In the genomic region with DNA sequence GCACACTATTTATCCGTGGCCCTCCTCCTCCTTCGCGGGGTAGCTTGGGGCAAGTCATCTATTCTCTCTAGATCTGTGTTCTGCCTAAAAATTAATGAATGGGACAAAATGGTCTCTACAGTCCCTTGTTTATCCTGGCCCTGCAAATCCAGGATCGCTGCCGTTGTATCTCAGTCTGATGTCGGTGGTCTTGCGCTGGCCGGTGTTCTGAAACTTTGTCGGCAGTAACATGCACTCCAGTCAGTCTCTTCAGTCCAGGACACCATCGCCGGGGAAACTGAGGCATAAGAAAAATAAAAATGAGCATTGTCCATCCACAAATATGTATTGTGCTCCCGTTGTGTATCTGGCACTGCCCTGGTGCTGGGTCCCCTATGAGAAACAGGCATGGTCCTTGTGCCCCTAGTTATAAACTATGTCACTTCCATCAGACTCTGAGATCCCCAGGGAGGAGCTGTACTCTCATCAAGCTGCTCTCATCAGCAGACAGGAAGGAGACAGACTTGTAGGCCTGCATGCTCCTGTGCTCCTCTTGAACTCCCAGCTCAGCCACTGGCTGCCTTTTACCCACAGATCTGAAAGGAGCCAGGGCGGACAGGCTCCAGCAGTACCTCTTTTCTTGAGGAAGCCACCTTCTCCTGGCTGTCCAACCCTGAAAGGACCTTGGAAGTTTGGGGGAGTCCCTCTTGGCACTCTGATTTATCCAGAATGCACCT, we compare ENCODE assay signal across 8 cellular contexts. TPM values are rescaled to one million over a fixed set of nuclear protein-coding genes. Genes with fewer than 3 reads are reported as not detected.
A peak's percentile ranks its signal among the peaks of the same experiment; 100 is the strongest.
DNase-seq lines count a peak whose midpoint lies in the region; ATAC-seq, FAIRE-seq and TF ChIP-seq lines count a peak whose summit lies in the region.

No MANE protein-coding gene starts in this region.

- no peak for DNase-seq in CD4-positive, alpha-beta memory T cell
- no peak for DNase-seq in PC-9
- DNase-seq in endothelial cell of umbilical vein (ENCODE audit: low read depth, low spot score) = no peak
- DNase-seq in osteocyte (ENCODE audit: extremely low spot score, unreplicated experiment) = no peak
- no peak for DNase-seq in NCI-H146 treated with DMSO at 0.1 percent for 48 hours (lab: John Stamatoyannopoulos, UW; ENCODE audit: unreplicated experiment)
- no peak for DNase-seq in RCC 7860 (ENCODE audit: low spot score)
- DNase-seq in activated CD4-positive, CD25-positive, alpha-beta regulatory T cell (lab: John Stamatoyannopoulos, UW) = no peak

- H3K9ac ChIP-seq in endothelial cell of umbilical vein (replicated peaks; ENCODE audit: extremely low read depth, insufficient read depth, low read length) = no peak overlapping the region

- H3K4me3 Mint-ChIP-seq in CD4-positive, alpha-beta memory T cell = peak overlapping the region; percentile 94 to 98 (median 95)
- H3K4me3 Mint-ChIP-seq in osteocyte (ENCODE audit: unreplicated experiment) = peak overlapping the region; percentile 89

- no peak for ATAC-seq in GM18867 (IDR thresholded peaks at IDR 0.05; ENCODE audit: unreplicated experiment)

- no peaks in the 10 kb centered on the region for H3F3A ChIP-seq in PC-9 (ENCODE audit: insufficient read depth, low read depth)

- no peaks in the 10 kb centered on the region for H3K9me1 ChIP-seq in endothelial cell of umbilical vein (replicated peaks; ENCODE audit: control insufficient read depth, extremely low read depth, insufficient read depth, low read length)

- peaks cover 4 to 5% of the 10 kb centered on the region in 2 donors for H3K36me3 Mint-ChIP-seq in CD4-positive, alpha-beta memory T cell
- peaks cover 8% of the 10 kb centered on the region for H3K36me3 Mint-ChIP-seq in osteocyte (ENCODE audit: unreplicated experiment)

- dilution Hi-C loops in endothelial cell of umbilical vein (cut with MboI; ENCODE audit: extremely low pct_ligation_motif_present, low sequenced_read_pairs) = no loop called here

- intact Hi-C loops in CD4-positive, alpha-beta memory T cell (cut with micrococcal nuclease) = no loop called here
- intact Hi-C loops in PC-9 (cut with micrococcal nuclease; ENCODE audit: unreplicated experiment) = no loop called here
- intact Hi-C loops in endothelial cell of umbilical vein (cut with micrococcal nuclease) = no loop called here

- no peak for TF ChIP-seq POLR2A in endothelial cell of umbilical vein (IDR thresholded peaks at IDR 0.05; ENCODE audit: low read depth, low read length)

- FAIRE-seq in endothelial cell of umbilical vein (lab: Jason Lieb, UNC) (no peak), RCC 7860 (lab: Jason Lieb, UNC) (no peak)

- no peak for TF ChIP-seq CTCF in PC-9 (conservative IDR thresholded peaks at IDR 0.05)
- TF ChIP-seq CTCF in endothelial cell of umbilical vein (IDR thresholded peaks at IDR 0.05; ENCODE audit: extremely low read depth in 1 of 2, insufficient read depth in 1 of 2, low read depth in 1 of 2, low read length in 2 of 2) = no peak
- TF ChIP-seq CTCF in osteocyte (IDR thresholded peaks at IDR 0.05) = no peak

- H3K4me2 ChIP-seq in PC-9 = peak overlapping the region; percentile 97
- peak overlapping the region; percentile 80 for H3K4me2 ChIP-seq in endothelial cell of umbilical vein (ENCODE audit: insufficient read depth, low read length)

- BruUV-seq in PC-9 (replicated peaks; lab: Mats Ljungman, UMichigan) (no TSS peak), endothelial cell of umbilical vein (replicated peaks; lab: Mats Ljungman, UMichigan) (no TSS peak)

- no peaks in the 10 kb centered on the region for H3K9me2 ChIP-seq in PC-9 (ENCODE audit: insufficient read depth)

- H3K79me2 ChIP-seq in PC-9 (ENCODE audit: low read depth) = no peaks in the 10 kb centered on the region
- peaks cover 2% of the 10 kb centered on the region for H3K79me2 ChIP-seq in endothelial cell of umbilical vein (ENCODE audit: control insufficient read depth, insufficient read depth, low read length)

- peaks cover 26 to 29% of the 10 kb centered on the region in 2 donors for H3K27me3 Mint-ChIP-seq in CD4-positive, alpha-beta memory T cell
- H3K27me3 Mint-ChIP-seq in osteocyte (ENCODE audit: unreplicated experiment) = peaks cover 8% of the 10 kb centered on the region

- no peaks in the 10 kb centered on the region for H3K36me3 ChIP-seq in CD4-positive, alpha-beta memory T cell (ENCODE audit: insufficient read depth, low read length)
- H3K36me3 ChIP-seq in PC-9 (ENCODE audit: low read depth) (no peaks in the 10 kb centered on the region), endothelial cell of umbilical vein (ENCODE audit: control insufficient read depth in 2 of 2, extremely low read depth in 1 of 2, insufficient read depth in 2 of 2, low read length in 2 of 2) (peaks cover 2% of the 10 kb centered on the region in 2 experiments)

- POLR2A ChIA-PET in CD4-positive, alpha-beta memory T cell (lab: Charles Lee; ENCODE audit: partially characterized antibody) = no interaction called here
- POLR2A ChIA-PET in PC-9 (lab: Charles Lee; ENCODE audit: unreplicated experiment) (no interaction called here), endothelial cell of umbilical vein (lab: Charles Lee) (no interaction called here)

- H4K20me1 ChIP-seq in PC-9 (ENCODE audit: insufficient read depth) (no peaks in the 10 kb centered on the region), endothelial cell of umbilical vein (replicated peaks; ENCODE audit: control insufficient read depth, extremely low read depth, insufficient read depth, low read length) (no peaks in the 10 kb centered on the region)

- no peaks in the 10 kb centered on the region for H3K9me3 ChIP-seq in CD4-positive, alpha-beta memory T cell (ENCODE audit: control insufficient read depth in 1 of 2, low read length in 2 of 2)
- H3K9me3 ChIP-seq in PC-9 (ENCODE audit: insufficient read depth, low read depth) (no peaks in the 10 kb centered on the region), endothelial cell of umbilical vein (replicated peaks; ENCODE audit: control insufficient read depth, insufficient read depth, low read length) (no peaks in the 10 kb centered on the region)

- H3K4me3 ChIP-seq in CD4-positive, alpha-beta memory T cell (ENCODE audit: low read length in 2 of 2) = peak overlapping the region; percentile 33 to 80
- H3K4me3 ChIP-seq in PC-9 (peak overlapping the region; percentile 84; the same call in 1 of the 2 replicates), endothelial cell of umbilical vein (replicated peaks in 1 of 3; ENCODE audit: insufficient read depth in 1 of 3, low read depth in 1 of 3, low read length in 3 of 3) (no peak overlapping the region)

- peaks cover 0 to 2% (median 0%) of the 10 kb centered on the region in 8 donors for H3K9me3 Mint-ChIP-seq in CD4-positive, alpha-beta memory T cell
- no peaks in the 10 kb centered on the region for H3K9me3 Mint-ChIP-seq in osteocyte (ENCODE audit: unreplicated experiment)

- H3K4me1 Mint-ChIP-seq in CD4-positive, alpha-beta memory T cell = peaks cover 18 to 54% (median 35%) of the 10 kb centered on the region in 4 donors
- H3K4me1 Mint-ChIP-seq in osteocyte (ENCODE audit: unreplicated experiment) = peaks cover 26% of the 10 kb centered on the region

- H3K27me3 ChIP-seq in CD4-positive, alpha-beta memory T cell (ENCODE audit: insufficient read depth, low read length) = peaks cover 26% of the 10 kb centered on the region
- no peaks in the 10 kb centered on the region for H3K27me3 ChIP-seq in PC-9 (ENCODE audit: insufficient read depth, low read depth)
- peaks cover 32% of the 10 kb centered on the region in 2 experiments for H3K27me3 ChIP-seq in endothelial cell of umbilical vein (ENCODE audit: control insufficient read depth in 2 of 2, insufficient read depth in 2 of 2, low read length in 2 of 2)

- H3K27ac Mint-ChIP-seq in CD4-positive, alpha-beta memory T cell = peak overlapping the region in 4 of 7 donors; percentile 71 to 90 (median 76)
- no peak overlapping the region for H3K27ac Mint-ChIP-seq in osteocyte (ENCODE audit: unreplicated experiment)

- H3K4me1 ChIP-seq in CD4-positive, alpha-beta memory T cell (ENCODE audit: insufficient read depth, low read length) = peaks cover 28% of the 10 kb centered on the region
- peaks cover 10% of the 10 kb centered on the region; the same call in 1 of the 2 replicates for H3K4me1 ChIP-seq in PC-9 (replicated peaks; ENCODE audit: insufficient read depth)
- peaks cover 4% of the 10 kb centered on the region for H3K4me1 ChIP-seq in endothelial cell of umbilical vein (ENCODE audit: control insufficient read depth, extremely low read depth, insufficient read depth, low read length)

- CTCF ChIA-PET in CD4-positive, alpha-beta memory T cell (lab: Charles Lee; ENCODE audit: partially characterized antibody) = no interaction called here
- CTCF ChIA-PET in PC-9 (lab: Charles Lee) (no interaction called here), endothelial cell of umbilical vein (lab: Charles Lee) (no interaction called here)

- H3K27ac ChIP-seq in CD4-positive, alpha-beta memory T cell (ENCODE audit: low read depth, low read length) = no peak overlapping the region
- H3K27ac ChIP-seq in PC-9 = no peak overlapping the region
- H3K27ac ChIP-seq in endothelial cell of umbilical vein (ENCODE audit: insufficient read depth, low read depth, low read length) = no peak overlapping the region

- H2AFZ ChIP-seq in PC-9 (peak overlapping the region; percentile 99), endothelial cell of umbilical vein (ENCODE audit: low read depth, low read length) (no peak overlapping the region)

RNA-seq across cellular contexts. Expression of gene CA4, which starts 13.7 kb away (rescaled TPM):
- total RNA-seq in CD4-positive, alpha-beta memory T cell = not detected
- polyA plus RNA-seq in CD4-positive, alpha-beta memory T cell = not detected
- not detected in 2 replicates for total RNA-seq in PC-9 (2021)
- 0.29 TPM in 1 of 2 replicates, not detected in the other for total RNA-seq in endothelial cell of umbilical vein
- 0.10 and 0.17 TPM in 2 replicates for polyA plus RNA-seq in endothelial cell of umbilical vein
- 0.14 and 0.17 TPM in 2 replicates for polyA plus RNA-seq in endothelial cell of umbilical vein (2011; cell fraction: cytosol; rRNA removed)
- polyA plus RNA-seq in endothelial cell of umbilical vein (2011; cell fraction: nucleus; rRNA removed) = 0.36 and 0.66 TPM in 2 replicates
- not detected in 2 replicates for polyA plus RNA-seq in endothelial cell of umbilical vein (2012)
- 0.41 TPM in 1 of 2 replicates, not detected in the other for polyA minus RNA-seq in endothelial cell of umbilical vein
- not detected for polyA minus RNA-seq in endothelial cell of umbilical vein (2011; cell fraction: cytosol; rRNA and poly(A)+ RNA removed)
- not detected in 2 replicates for polyA minus RNA-seq in endothelial cell of umbilical vein (2011; cell fraction: nucleus; rRNA and poly(A)+ RNA removed)
- not detected in 2 replicates for total RNA-seq in osteocyte

RNA-seq across cellular contexts. Expression of gene HEATR6, which starts 57.4 kb away (rescaled TPM):
- 10 to 100 TPM; 18.7 to 23.5 TPM for total RNA-seq in CD4-positive, alpha-beta memory T cell
- 10 to 100 TPM; 10.5 to 16.5 TPM for polyA plus RNA-seq in CD4-positive, alpha-beta memory T cell
- total RNA-seq in PC-9 (2021) = 11.7 and 14.7 TPM in 2 replicates
- total RNA-seq in endothelial cell of umbilical vein = 16.7 and 17.4 TPM in 2 replicates
- 18.6 and 20.2 TPM in 2 replicates for polyA plus RNA-seq in endothelial cell of umbilical vein
- polyA plus RNA-seq in endothelial cell of umbilical vein (2011; cell fraction: cytosol; rRNA removed) = 11.7 and 13.6 TPM in 2 replicates
- polyA plus RNA-seq in endothelial cell of umbilical vein (2011; cell fraction: nucleus; rRNA removed) = 61.2 and 67.3 TPM in 2 replicates
- 10.9 and 11.6 TPM in 2 replicates for polyA plus RNA-seq in endothelial cell of umbilical vein (2012)
- polyA minus RNA-seq in endothelial cell of umbilical vein = 21.0 and 26.5 TPM in 2 replicates
- 13.0 TPM for polyA minus RNA-seq in endothelial cell of umbilical vein (2011; cell fraction: cytosol; rRNA and poly(A)+ RNA removed)
- 25.1 and 27.9 TPM in 2 replicates for polyA minus RNA-seq in endothelial cell of umbilical vein (2011; cell fraction: nucleus; rRNA and poly(A)+ RNA removed)
- 25.9 and 26.2 TPM in 2 replicates for total RNA-seq in osteocyte

Comparison
In these comparisons a context has a peak if more than half of its experiments do, and no peak if none do; other contexts are left out.
1. H3K4me3 ChIP-seq: peak in CD4-positive, alpha-beta memory T cell (2 of 2) and PC-9 (single experiment); none in endothelial cell of umbilical vein (0 of 3).